ENCODE assay signal across 8 cellular contexts in genomic region chr7:149090397-149091195, GRCh38. TPM values are rescaled to one million over a fixed set of nuclear protein-coding genes. Genes with fewer than 3 reads are reported as not detected.
DNase-seq lines count a peak whose midpoint lies in the region; ATAC-seq and TF ChIP-seq lines count a peak whose summit lies in the region.

ZNF786 (minus strand) TSS chr7:149090718; CDS start chr7:149090640, 78 bp downstream.

- H4K20me1 ChIP-seq in H9 (ENCODE audit: control insufficient read depth, insufficient read depth, insufficient read length): no peaks in the 10 kb centered on the region
- H4K20me1 ChIP-seq in Loucy (ENCODE audit: insufficient read depth, low read length, poor library complexity, severe bottlenecking): no peaks in the 10 kb centered on the region

- H3K27me3 Mint-ChIP-seq in H9 (ENCODE audit: low read depth): no peaks in the 10 kb centered on the region

- H2BK120ac ChIP-seq in H9 (ENCODE audit: low read depth, low read length, poor library complexity, severe bottlenecking): no peak within 1 kb of the TSS

- ATAC-seq in foreskin keratinocyte: peak; percentile 93

- H3K4me3 ChIP-seq in Loucy (ENCODE audit: low read length, poor library complexity, severe bottlenecking) (peak within 1 kb of the TSS; percentile 90), neutrophil (ENCODE audit: low read depth in 1 of 2, low read length in 1 of 2) (peak within 1 kb of the TSS; percentile 87 to 99)

- peaks cover 2% of the 10 kb centered on the region; the same call in 1 of the 2 replicates for H3K79me2 ChIP-seq in H9 (ENCODE audit: insufficient read depth, low read length)
- peaks cover 24% of the 10 kb centered on the region for H3K79me2 ChIP-seq in Loucy (ENCODE audit: insufficient read depth, low read length)

- H3K14ac ChIP-seq in H9 (ENCODE audit: insufficient read depth, low read length): peak within 1 kb of the TSS; percentile 85

- peak within 1 kb of the TSS; percentile 73 for H3K56ac ChIP-seq in H9 (ENCODE audit: insufficient read length, low read depth, low read length)

- no peaks in the 10 kb centered on the region for H3K4me1 ChIP-seq in H9 (ENCODE audit: insufficient read depth, low read length)
- peaks cover 8% of the 10 kb centered on the region for H3K4me1 ChIP-seq in Loucy (ENCODE audit: insufficient read depth, low read length, poor library complexity, severe bottlenecking)
- H3K4me1 ChIP-seq in foreskin keratinocyte: no peaks in the 10 kb centered on the region
- peaks cover 33 to 47% of the 10 kb centered on the region in 2 experiments for H3K4me1 ChIP-seq in neutrophil (ENCODE audit: control insufficient read depth in 1 of 2, insufficient read depth in 1 of 2, low read depth in 1 of 2, low read length in 1 of 2)

- no peak within 1 kb of the TSS for H2BK20ac ChIP-seq in H9 (ENCODE audit: low read depth, low read length, poor library complexity, severe bottlenecking)

- H3K9me3 ChIP-seq in H9 (ENCODE audit: control insufficient read depth, low read depth, low read length) (no peaks in the 10 kb centered on the region), Loucy (ENCODE audit: insufficient read depth, low read depth, low read length) (no peaks in the 10 kb centered on the region), neutrophil (no peaks in the 10 kb centered on the region)

- no peak within 1 kb of the TSS for H2BK5ac ChIP-seq in H9 (ENCODE audit: insufficient read length, low read length)

- H3K23me2 ChIP-seq in H9 (ENCODE audit: insufficient read length, low read depth, low read length, poor library complexity, severe bottlenecking): peaks cover 9% of the 10 kb centered on the region

- H3K9ac ChIP-seq in H9 (ENCODE audit: extremely low read depth, insufficient read length, low read length) (peak within 1 kb of the TSS; percentile 64), Loucy (ENCODE audit: low read depth, low read length, poor library complexity, severe bottlenecking) (peak within 1 kb of the TSS; percentile 89)

- peaks cover 26 to 30% (median 26%) of the 10 kb centered on the region in 3 experiments for H3K36me3 Mint-ChIP-seq in H9 (ENCODE audit: insufficient read depth in 1 of 3, low read depth in 3 of 3)

- DNase-seq in GF-D8 (lab: John Stamatoyannopoulos, UW): peak; percentile 83
- peak; percentile 85 for DNase-seq in H9
- DNase-seq in SHP77 (lab: John Stamatoyannopoulos, UW): peak; percentile 71 to 84
- peak; percentile 85 for DNase-seq in activated gamma-delta T cell (lab: John Stamatoyannopoulos, UW)
- DNase-seq in foreskin keratinocyte: peak; percentile 61 to 71
- peak; percentile 32 to 96 (median 78) for DNase-seq in substantia nigra (lab: John Stamatoyannopoulos, UW)

- H3K4ac ChIP-seq in H9 (ENCODE audit: low read depth, low read length): no peak within 1 kb of the TSS

- H3K23ac ChIP-seq in H9 (ENCODE audit: insufficient read length, low read depth, low read length): no peak within 1 kb of the TSS

- no peak within 1 kb of the TSS for H3K27ac ChIP-seq in H9 (ENCODE audit: insufficient read length, low read depth, low read length)
- H3K27ac ChIP-seq in foreskin keratinocyte: peak within 1 kb of the TSS; percentile 80
- H3K27ac ChIP-seq in neutrophil: peak within 1 kb of the TSS; percentile 90
- peak within 1 kb of the TSS; percentile 96 for H3K27ac ChIP-seq in substantia nigra (ENCODE audit: low read depth, low read length, poor library complexity, severe bottlenecking)

- H3K9me2 ChIP-seq in Loucy (replicated peaks; ENCODE audit: low read depth, low read length): no peaks in the 10 kb centered on the region

- H2AK5ac ChIP-seq in H9 (ENCODE audit: insufficient read length, low read length): no peak within 1 kb of the TSS

- H2AFZ ChIP-seq in H9 (ENCODE audit: low read length) (no peak within 1 kb of the TSS), Loucy (ENCODE audit: low read length) (peak within 1 kb of the TSS; percentile 78)

- peak within 1 kb of the TSS; percentile 89; the same call in 1 of the 2 replicates for H2BK15ac ChIP-seq in H9 (ENCODE audit: low read depth, low read length)

- peaks cover 7% of the 10 kb centered on the region for H3K79me1 ChIP-seq in H9 (ENCODE audit: insufficient read depth, low read depth, low read length, poor library complexity, severe bottlenecking)

- peak within 1 kb of the TSS; percentile 74 to 87 for H3K4me3 Mint-ChIP-seq in H9

- H4K91ac ChIP-seq in H9 (ENCODE audit: insufficient read length, low read depth, low read length): no peak within 1 kb of the TSS

- H3K4me2 ChIP-seq in H9 (ENCODE audit: insufficient read depth, insufficient read length, low read length): peak within 1 kb of the TSS; percentile 53
- H3K4me2 ChIP-seq in Loucy (ENCODE audit: low read depth, low read length, poor library complexity, severe bottlenecking): peak within 1 kb of the TSS; percentile 72

- peak within 1 kb of the TSS; percentile 68 for H4K5ac ChIP-seq in H9 (ENCODE audit: insufficient read length, low read depth, low read length)

- H3K4me1 Mint-ChIP-seq in H9: peaks cover 8 to 18% of the 10 kb centered on the region in 2 experiments

- H3F3A ChIP-seq in Loucy (ENCODE audit: low read depth): no peaks in the 10 kb centered on the region

- H3K36me3 ChIP-seq in Loucy (ENCODE audit: insufficient read depth, low read length) (no peaks in the 10 kb centered on the region), neutrophil (no peaks in the 10 kb centered on the region)

- no peak within 1 kb of the TSS for H4K8ac ChIP-seq in H9 (replicated peaks; ENCODE audit: insufficient read length, low read depth, low read length)

- peak within 1 kb of the TSS; percentile 81 to 99 (median 96) for H3K27ac Mint-ChIP-seq in H9

- peak within 1 kb of the TSS; percentile 50 for H2BK12ac ChIP-seq in H9 (ENCODE audit: insufficient read length, low read depth, low read length)

- H3T11ph ChIP-seq in H9 (ENCODE audit: low read length): no peak within 1 kb of the TSS

- no peaks in the 10 kb centered on the region for H3K27me3 ChIP-seq in H9 (ENCODE audit: insufficient read depth, low read length)
- no peaks in the 10 kb centered on the region for H3K27me3 ChIP-seq in Loucy (ENCODE audit: insufficient read depth, low read length, poor library complexity, severe bottlenecking)
- no peaks in the 10 kb centered on the region for H3K27me3 ChIP-seq in foreskin keratinocyte
- no peaks in the 10 kb centered on the region for H3K27me3 ChIP-seq in neutrophil

- H3K18ac ChIP-seq in H9 (ENCODE audit: insufficient read length, low read depth, low read length): peak within 1 kb of the TSS; percentile 47

- H3K9me3 Mint-ChIP-seq in H9: peaks cover 11 to 16% of the 10 kb centered on the region in 2 experiments

- TF ChIP-seq CTCF in H9 (conservative IDR thresholded peaks at IDR 0.05): peak; percentile 92
- TF ChIP-seq CTCF in Loucy (conservative IDR thresholded peaks at IDR 0.05; ENCODE audit: low read length): peak; percentile 74
- TF ChIP-seq CTCF in foreskin keratinocyte (conservative IDR thresholded peaks at IDR 0.05): peak; percentile 98
- TF ChIP-seq CTCF in neutrophil (IDR thresholded peaks at IDR 0.05): peak; percentile 94

- no CpG with 5 or more reads among the region's 77 CpGs for WGBS in H9 (ENCODE audit: extremely low coverage, insufficient read length, low lambda C conversion rate)

RNA-seq across cellular contexts. Expression of gene ZNF786, which starts in this region (rescaled TPM):
- total RNA-seq in H9 (2021) (24.1 and 25.1 TPM in 2 replicates), foreskin keratinocyte (5.5 and 5.6 TPM in 2 replicates)
- polyA plus RNA-seq in foreskin keratinocyte: 2.8 TPM in 2 replicates
